Comparison of ENCODE assay signal across 21 cellular contexts in the genomic region with DNA sequence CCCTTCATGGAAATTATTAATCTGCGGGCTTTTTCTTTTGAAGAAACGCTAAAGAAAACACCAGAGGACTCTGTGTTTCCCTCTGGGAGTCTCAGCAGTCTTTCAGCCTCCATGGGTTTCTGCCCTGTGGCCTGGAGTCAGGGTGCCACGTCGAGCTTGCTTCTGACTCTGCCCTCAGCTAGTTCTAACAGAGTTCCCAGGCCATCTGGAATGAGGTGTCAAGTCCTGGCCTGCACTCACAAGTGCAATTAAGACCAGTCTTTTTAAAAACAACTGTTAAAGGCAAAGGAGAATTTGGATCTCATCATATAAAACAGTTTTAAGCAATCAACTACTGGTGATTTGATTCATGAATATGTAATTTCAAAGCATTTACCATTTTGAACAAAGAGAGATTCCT.
DNase-seq lines count a peak whose midpoint lies in the region; ATAC-seq, FAIRE-seq and TF ChIP-seq lines count a peak whose summit lies in the region.
"Had no signal": no experiment of that assay in that cellular context is flagged by ENCODE, and none has a peak within 500 bp of the region (broad histone marks: within the 10 kb centered on the region; RNA-seq: fewer than 3 reads in every experiment).

No MANE protein-coding gene starts in this region.

- H4K20me1 ChIP-seq in mammary epithelial cell (ENCODE audit: insufficient read depth, low read length) = no peaks in the 10 kb centered on the region
- no peaks in the 10 kb centered on the region for H4K20me1 ChIP-seq in keratinocyte (ENCODE audit: control insufficient read depth, extremely low read depth, insufficient read depth, low read length)
- H4K20me1 ChIP-seq: BLaER1 treated with 17β-estradiol and CSF1 and Interleukin-3, amounts not matched to agents 10 nM and 100 nM had no signal

- CTCF ChIA-PET in mammary epithelial cell (lab: Charles Lee; ENCODE audit: low non-redundant PET) = no interaction called here

- H3K9ac ChIP-seq in mammary epithelial cell (ENCODE audit: insufficient read depth, low read length) = no peak overlapping the region
- no peak overlapping the region for H3K9ac ChIP-seq in keratinocyte (ENCODE audit: control insufficient read depth, extremely low read depth, insufficient read depth, low read length)
- H3K9ac ChIP-seq: BLaER1 treated with 17β-estradiol and CSF1 and Interleukin-3, amounts not matched to agents 10 nM and 100 nM had no signal

- H3K27ac ChIP-seq in mammary epithelial cell (ENCODE audit: insufficient read depth, low read depth, low read length) (no peak overlapping the region), breast epithelium (no peak overlapping the region), keratinocyte (ENCODE audit: control insufficient read depth, insufficient read depth, low read length) (no peak overlapping the region), pancreas (no peak overlapping the region)
- H3K27ac ChIP-seq: 22Rv1; BLaER1 treated with 17β-estradiol and CSF1 and Interleukin-3, amounts not matched to agents 10 nM and 100 nM had no signal

- H3K27me3 ChIP-seq in mammary epithelial cell (ENCODE audit: insufficient read depth, low read length) = no peaks in the 10 kb centered on the region
- no peaks in the 10 kb centered on the region for H3K27me3 ChIP-seq in breast epithelium
- no peaks in the 10 kb centered on the region for H3K27me3 ChIP-seq in keratinocyte (ENCODE audit: control insufficient read depth, extremely low read depth, insufficient read depth, low read length)
- no peaks in the 10 kb centered on the region for H3K27me3 ChIP-seq in pancreas
- H3K27me3 ChIP-seq: BE2C; BLaER1 treated with 17β-estradiol and CSF1 and Interleukin-3, amounts not matched to agents 10 nM and 100 nM had no signal

- H3K9me3 ChIP-seq in mammary epithelial cell (replicated peaks; ENCODE audit: insufficient read depth, low read length) (no peaks in the 10 kb centered on the region), breast epithelium (no peaks in the 10 kb centered on the region), keratinocyte (ENCODE audit: control insufficient read depth, low read depth, low read length) (no peaks in the 10 kb centered on the region), pancreas (no peaks in the 10 kb centered on the region)
- H3K9me3 ChIP-seq: BE2C, HAP-1 had no signal

- no peak overlapping the region for H2AFZ ChIP-seq in mammary epithelial cell (ENCODE audit: low read depth, low read length)
- no peak overlapping the region for H2AFZ ChIP-seq in keratinocyte (ENCODE audit: control insufficient read depth, low read length)

- no peak overlapping the region for H3K4me3 ChIP-seq in mammary epithelial cell (replicated peaks in 1 of 3; ENCODE audit: insufficient read depth in 1 of 3, low read depth in 2 of 3, low read length in 3 of 3)
- no peak overlapping the region for H3K4me3 ChIP-seq in breast epithelium
- no peak overlapping the region for H3K4me3 ChIP-seq in epithelial cell of esophagus (ENCODE audit: low read length)
- H3K4me3 ChIP-seq in keratinocyte (ENCODE audit: control insufficient read depth in 2 of 3, extremely low read depth in 1 of 3, insufficient read depth in 2 of 3, low read depth in 1 of 3, low read length in 3 of 3) = no peak overlapping the region
- no peak overlapping the region for H3K4me3 ChIP-seq in pancreas
- H3K4me3 ChIP-seq: BLaER1 treated with 17β-estradiol and CSF1 and Interleukin-3, amounts not matched to agents 10 nM and 100 nM; HAP-1 had no signal

- H3K36me3 ChIP-seq in mammary epithelial cell (ENCODE audit: insufficient read depth, low read length) (no peaks in the 10 kb centered on the region), breast epithelium (no peaks in the 10 kb centered on the region), keratinocyte (ENCODE audit: control insufficient read depth in 2 of 2, extremely low read depth in 1 of 2, insufficient read depth in 2 of 2, low read length in 2 of 2) (peaks cover 0 to 3% of the 10 kb centered on the region in 2 experiments), pancreas (no peaks in the 10 kb centered on the region)
- H3K36me3 ChIP-seq: BE2C, HAP-1 had no signal

- no peaks in the 10 kb centered on the region for H3K4me1 ChIP-seq in mammary epithelial cell (ENCODE audit: insufficient read depth, low read length)
- H3K4me1 ChIP-seq in breast epithelium = no peaks in the 10 kb centered on the region
- H3K4me1 ChIP-seq in keratinocyte (ENCODE audit: control insufficient read depth, extremely low read depth, insufficient read depth, low read length) = no peaks in the 10 kb centered on the region
- H3K4me1 ChIP-seq in pancreas = no peaks in the 10 kb centered on the region
- H3K4me1 ChIP-seq: BE2C, HAP-1 had no signal

- no peak for ATAC-seq in pancreas

- H3K79me2 ChIP-seq in mammary epithelial cell (ENCODE audit: insufficient read depth, low read length) (no peaks in the 10 kb centered on the region), keratinocyte (ENCODE audit: control insufficient read depth, insufficient read depth, low read length) (no peaks in the 10 kb centered on the region)

- intact Hi-C loops in mammary epithelial cell (cut with micrococcal nuclease) (no loop called here), breast epithelium (cut with DNase I; ENCODE audit: low total_unique reads) (no loop called here), pancreas (cut with DNase I) (no loop called here)

- 30% methylated on average over 4 of the region's 4 CpGs for WGBS in mammary epithelial cell (ENCODE audit: low coverage, missing lambda C conversion rate)
- WGBS in pancreas, 2 donors = 84 to 86% methylated on average over 4 of the region's 4 CpGs

- in situ Hi-C loops in mammary epithelial cell (cut with MboI; ENCODE audit: low sequenced_read_pairs in 2 of 2) = loop anchor here in 1 of 2 donors (25.0 kb wide), 1 partner anchor 1331 kb away; no protein-coding TSS in a partner anchor

- peak; percentile 84 for FAIRE-seq in keratinocyte (lab: Jason Lieb, UNC)
- no peak for FAIRE-seq in pancreas (lab: Jason Lieb, UNC)
- FAIRE-seq: A204.1, D721Med, G401.6, GM12892, H54 had no signal

- dilution Hi-C loops in mammary epithelial cell (cut with HindIII; ENCODE audit: low sequenced_read_pairs) (no loop called here), keratinocyte (cut with MboI; ENCODE audit: extremely low pct_ligation_motif_present, low sequenced_read_pairs) (no loop called here)

- no peak for TF ChIP-seq POLR2A in breast epithelium (IDR thresholded peaks at IDR 0.05)

- BruUV-seq in mammary epithelial cell (replicated peaks; lab: Mats Ljungman, UMichigan) = no TSS peak

- H3K4me2 ChIP-seq in mammary epithelial cell (ENCODE audit: insufficient read depth, low read depth, low read length) (no peak overlapping the region), keratinocyte (ENCODE audit: control insufficient read depth, extremely low read depth, insufficient read depth, low read depth, low read length) (no peak overlapping the region)
- H3K4me2 ChIP-seq: BLaER1 treated with 17β-estradiol and CSF1 and Interleukin-3, amounts not matched to agents 10 nM and 100 nM had no signal

- TF ChIP-seq CTCF in mammary epithelial cell (conservative IDR thresholded peaks at IDR 0.05 in 1 of 2, IDR thresholded peaks at IDR 0.05 in 1 of 2; ENCODE audit: extremely low read depth in 1 of 2, insufficient read depth in 1 of 2, low read depth in 1 of 2, low read length in 2 of 2) (no peak), breast epithelium (IDR thresholded peaks at IDR 0.05) (no peak), epithelial cell of esophagus (IDR thresholded peaks at IDR 0.05; ENCODE audit: insufficient read depth, low read depth, low read length, missing control alignments) (no peak), keratinocyte (optimal IDR thresholded peaks at IDR 0.05 in 1 of 3, IDR thresholded peaks at IDR 0.05 in 1 of 3, conservative IDR thresholded peaks at IDR 0.05 in 1 of 3; ENCODE audit: extremely low read depth in 1 of 3, insufficient read depth in 2 of 3, low read length in 3 of 3) (no peak), pancreas (IDR thresholded peaks at IDR 0.05) (no peak)

- DNase-seq in mammary epithelial cell (peak; percentile 20), breast epithelium (ENCODE audit: low spot score in 2 of 2) (no peak), epithelial cell of esophagus (ENCODE audit: low read depth) (peak; percentile 62), keratinocyte (ENCODE audit: low read depth, low spot score) (no peak), pancreas (no peak)
- DNase-seq in activated CD4-positive, CD25-positive, alpha-beta regulatory T cell treated with anti-CD3 and anti-CD28 coated beads, Interleukin-2, amount 50 U/mL, for 72 hours = no peak
- DNase-seq: BE2C; CD4-positive, alpha-beta T cell; CD8-positive, alpha-beta memory T cell; DMS153; DND-41; GOT3; HFFc6 had no signal

- no peaks in the 10 kb centered on the region for H3K9me1 ChIP-seq in keratinocyte (ENCODE audit: control insufficient read depth, extremely low read depth, insufficient read depth, low read length)

Comparison
In these comparisons a context has a peak if more than half of its experiments do, and no peak if none do; other contexts are left out.
1. DNase-seq: peak in mammary epithelial cell (single experiment) and epithelial cell of esophagus (single experiment); none in breast epithelium (0 of 2), keratinocyte (single experiment), activated CD4-positive, CD25-positive, alpha-beta regulatory T cell treated with anti-CD3 and anti-CD28 coated beads, Interleukin-2, amount 50 U/mL, for 72 hours (single experiment) and pancreas (0 of 6).